ENCODE assay signal across 18 cellular contexts in the genomic region with DNA sequence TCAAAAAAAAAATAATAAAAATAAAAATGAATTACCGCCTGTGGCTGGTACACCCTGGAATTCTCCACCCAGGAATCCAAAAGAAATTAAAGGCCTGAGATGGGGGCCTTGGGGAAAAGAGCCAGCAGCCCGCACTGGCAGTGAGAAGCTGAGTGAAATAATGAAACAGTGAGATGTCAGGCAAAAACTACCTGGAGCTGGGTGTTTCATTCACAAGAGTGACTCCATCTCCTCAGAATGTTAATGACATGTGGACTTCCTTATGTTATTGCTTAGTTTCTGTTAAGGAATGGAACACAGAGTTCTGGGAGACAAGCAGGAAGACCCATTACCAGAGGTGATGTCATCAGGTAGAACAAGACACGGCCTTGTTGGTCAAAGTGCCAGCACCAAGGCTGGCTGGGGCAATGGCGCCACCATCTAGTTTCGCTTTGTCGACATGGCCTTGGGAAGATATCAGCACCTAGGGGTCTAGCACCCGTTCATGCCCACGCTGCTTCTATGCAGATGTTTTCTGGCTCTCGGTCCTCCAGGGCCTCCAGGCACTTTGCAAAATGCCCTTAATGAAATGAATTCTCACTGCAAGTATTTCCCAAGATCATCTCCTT.
A peak's percentile ranks its signal among the peaks of the same experiment; 100 is the strongest.
DNase-seq lines count a peak whose midpoint lies in the region; ATAC-seq and TF ChIP-seq lines count a peak whose summit lies in the region.
"Had no signal": no experiment of that assay in that cellular context is flagged by ENCODE, and none has a peak within 500 bp of the region (broad histone marks: within the 10 kb centered on the region; RNA-seq: fewer than 3 reads in every experiment).

No MANE protein-coding gene starts in this region.

- H3K4me2 ChIP-seq in neuronal stem cell (ENCODE audit: insufficient read depth, low read length, poor library complexity, severe bottlenecking) (no peak overlapping the region), smooth muscle cell (no peak overlapping the region)
- H3K4me2 ChIP-seq: BLaER1 had no signal

- H3K9ac ChIP-seq in neuronal stem cell (ENCODE audit: low read depth, low read length, poor library complexity) (peak overlapping the region; percentile 9), smooth muscle cell (ENCODE audit: low read depth) (no peak overlapping the region)
- H3K9ac ChIP-seq: BLaER1 had no signal

- peaks cover 6% of the 10 kb centered on the region for H3K4me1 Mint-ChIP-seq in chondrocyte (ENCODE audit: low read depth)

- DNase-seq in right atrium auricular region (ENCODE audit: low spot score) (peak; percentile 52), left ventricle myocardium superior (no peak), esophagus muscularis mucosa (ENCODE audit: extremely low spot score) (peak; percentile 37), neuronal stem cell (ENCODE audit: low spot score) (no peak), smooth muscle cell (lab: John Stamatoyannopoulos, UW; ENCODE audit: unreplicated experiment) (no peak), chondrocyte (ENCODE audit: low spot score) (no peak), germinal center (ENCODE audit: low spot score) (no peak)
- DNase-seq: KBM-7, NCI-H1092 treated with DMSO at 0.1 percent for 48 hours, NCI-H1694, NCI-H226, NCI-H524 treated with DMSO at 0.1 percent for 48 hours, Peyer's patch, Right ventricle myocardium superior had no signal

- no peaks in the 10 kb centered on the region for H3K27me3 ChIP-seq in right atrium auricular region
- no peaks in the 10 kb centered on the region for H3K27me3 ChIP-seq in esophagus muscularis mucosa
- H3K27me3 ChIP-seq in neuronal stem cell (ENCODE audit: control insufficient read depth in 3 of 3, insufficient read depth in 3 of 3, low read depth in 1 of 3, low read length in 3 of 3), result peaks cover 0 to 8% (median 0%) of the 10 kb centered on the region in 3 experiments
- no peaks in the 10 kb centered on the region for H3K27me3 ChIP-seq in smooth muscle cell (ENCODE audit: low read depth)
- H3K27me3 ChIP-seq: BLaER1, Peyer's patch had no signal

- H2BK5ac ChIP-seq in neuronal stem cell (ENCODE audit: low read length), result no peak overlapping the region

- 91% methylated on average over 9 of the region's 9 CpGs for WGBS in esophagus muscularis mucosa
- no CpG with 5 or more reads among the region's 9 CpGs for WGBS in neuronal stem cell (ENCODE audit: extremely low coverage in 2 of 2, insufficient read length in 2 of 2, insufficient replicate concordance in 1 of 2), 2 donors
- WGBS in smooth muscle cell (ENCODE audit: low lambda C conversion rate), result 95% methylated on average over 9 of the region's 9 CpGs

- no peaks in the 10 kb centered on the region for H4K20me1 ChIP-seq in smooth muscle cell (ENCODE audit: low read depth)
- H4K20me1 ChIP-seq: BLaER1 had no signal

- TF ChIP-seq POLR2A in esophagus muscularis mucosa (IDR thresholded peaks at IDR 0.05; ENCODE audit: low read depth), result no peak

- no peaks in the 10 kb centered on the region for H3F3A ChIP-seq in smooth muscle cell (ENCODE audit: low read depth)

- intact Hi-C loops in left ventricle myocardium superior (cut with micrococcal nuclease), result no loop called here
- intact Hi-C loops in esophagus muscularis mucosa (cut with DNase I), result no loop called here

- H3K9me3 ChIP-seq in right atrium auricular region (peaks cover 0 to 2% of the 10 kb centered on the region in 2 donors), esophagus muscularis mucosa (no peaks in the 10 kb centered on the region), neuronal stem cell (replicated peaks in 1 of 2; ENCODE audit: control insufficient read depth in 2 of 2, insufficient read depth in 1 of 2, low read depth in 1 of 2, low read length in 2 of 2) (peaks cover 0 to 3% of the 10 kb centered on the region in 2 donors), smooth muscle cell (replicated peaks; ENCODE audit: low read depth) (no peaks in the 10 kb centered on the region)
- H3K9me3 ChIP-seq: HAP-1, Peyer's patch had no signal

- no peaks in the 10 kb centered on the region for H3K79me1 ChIP-seq in neuronal stem cell (ENCODE audit: low read depth, low read length)

- no peak overlapping the region for H4K8ac ChIP-seq in neuronal stem cell (ENCODE audit: low read depth, low read length)

- H3K27me3 Mint-ChIP-seq in chondrocyte (ENCODE audit: low read depth), result peaks cover 1% of the 10 kb centered on the region

- H3K36me3 ChIP-seq in right atrium auricular region, result no peaks in the 10 kb centered on the region
- no peaks in the 10 kb centered on the region for H3K36me3 ChIP-seq in esophagus muscularis mucosa
- no peaks in the 10 kb centered on the region for H3K36me3 ChIP-seq in neuronal stem cell (replicated peaks in 1 of 2; ENCODE audit: control insufficient read depth in 2 of 2, insufficient read depth in 2 of 2, low read length in 2 of 2)
- H3K36me3 ChIP-seq in smooth muscle cell (ENCODE audit: low read depth), result no peaks in the 10 kb centered on the region
- H3K36me3 ChIP-seq: BLaER1, HAP-1, Peyer's patch had no signal

- no peaks in the 10 kb centered on the region for H3K36me3 Mint-ChIP-seq in chondrocyte (ENCODE audit: low read depth)
- H3K36me3 Mint-ChIP-seq: CD8-positive, alpha-beta T cell had no signal

- no peak overlapping the region for H3K4ac ChIP-seq in neuronal stem cell (ENCODE audit: low read length)

- H2BK120ac ChIP-seq in neuronal stem cell (ENCODE audit: low read depth, low read length), result no peak overlapping the region

- H3K14ac ChIP-seq in neuronal stem cell (ENCODE audit: low read length), result no peak overlapping the region

- no peak overlapping the region for H4K91ac ChIP-seq in neuronal stem cell (ENCODE audit: low read depth, low read length, poor library complexity)

- H3K4me3 ChIP-seq in right atrium auricular region, result no peak overlapping the region
- H3K4me3 ChIP-seq in esophagus muscularis mucosa, result no peak overlapping the region
- H3K4me3 ChIP-seq in neuronal stem cell (ENCODE audit: low read length in 2 of 2), result no peak overlapping the region
- H3K4me3 ChIP-seq in smooth muscle cell, result no peak overlapping the region
- H3K4me3 ChIP-seq: BLaER1, HAP-1, Peyer's patch had no signal

- H2BK15ac ChIP-seq in neuronal stem cell (ENCODE audit: low read length), result no peak overlapping the region

- H2AFZ ChIP-seq in neuronal stem cell (ENCODE audit: low read length), result no peak overlapping the region
- no peak overlapping the region for H2AFZ ChIP-seq in smooth muscle cell (ENCODE audit: low read depth)

- H3K4me1 ChIP-seq in right atrium auricular region (peaks cover 0 to 13% of the 10 kb centered on the region in 2 donors), esophagus muscularis mucosa (peaks cover 16 to 27% (median 17%) of the 10 kb centered on the region in 4 donors), neuronal stem cell (ENCODE audit: control insufficient read depth in 2 of 2, insufficient read depth in 1 of 2, low read depth in 1 of 2, low read length in 2 of 2) (peaks cover 0 to 2% of the 10 kb centered on the region in 2 donors), smooth muscle cell (ENCODE audit: low read depth) (no peaks in the 10 kb centered on the region)
- H3K4me1 ChIP-seq: HAP-1, Peyer's patch had no signal

- no peak overlapping the region for H2AK5ac ChIP-seq in neuronal stem cell (ENCODE audit: low read depth, low read length)

- TF ChIP-seq CTCF in right atrium auricular region (IDR thresholded peaks at IDR 0.05) (no peak), esophagus muscularis mucosa (IDR thresholded peaks at IDR 0.05) (no peak), smooth muscle cell (IDR thresholded peaks at IDR 0.05; ENCODE audit: borderline replicate concordance, insufficient read depth, poor library complexity, severe bottlenecking) (no peak), chondrocyte (IDR thresholded peaks at IDR 0.05) (no peak)

- no peaks in the 10 kb centered on the region for H3K9me3 Mint-ChIP-seq in chondrocyte (ENCODE audit: low read depth)
- H3K9me3 Mint-ChIP-seq: CD8-positive, alpha-beta T cell had no signal

- H3K27ac ChIP-seq in right atrium auricular region (no peak overlapping the region), esophagus muscularis mucosa (replicated peaks in 1 of 4) (no peak overlapping the region), neuronal stem cell (replicated peaks; ENCODE audit: low read length) (no peak overlapping the region), smooth muscle cell (ENCODE audit: low read depth) (no peak overlapping the region)
- H3K27ac ChIP-seq: BLaER1 had no signal

- H3K4me3 Mint-ChIP-seq in chondrocyte (ENCODE audit: unreplicated experiment), result no peak overlapping the region
- H3K4me3 Mint-ChIP-seq: CD8-positive, alpha-beta T cell had no signal

- ATAC-seq in left ventricle myocardium superior (no peak), GM19351 (IDR thresholded peaks at IDR 0.05; ENCODE audit: unreplicated experiment) (no peak)
- ATAC-seq: CD8-positive, alpha-beta T cell had no signal

- H3K27ac Mint-ChIP-seq in chondrocyte (ENCODE audit: unreplicated experiment), result no peak overlapping the region
- H3K27ac Mint-ChIP-seq: CD8-positive, alpha-beta T cell had no signal

- no peak for TF ChIP-seq EP300 in esophagus muscularis mucosa (IDR thresholded peaks at IDR 0.05)

- no peak overlapping the region for H2BK12ac ChIP-seq in neuronal stem cell (ENCODE audit: low read length)

- H3K79me2 ChIP-seq in smooth muscle cell (ENCODE audit: low read depth), result no peaks in the 10 kb centered on the region

- no peak overlapping the region for H3K23ac ChIP-seq in neuronal stem cell (ENCODE audit: low read depth, low read length, poor library complexity)

- H3K18ac ChIP-seq in neuronal stem cell (ENCODE audit: low read length), result no peak overlapping the region

Comparison
In these comparisons a context has a peak if more than half of its experiments do, and no peak if none do; other contexts are left out.
1. DNase-seq: peak in right atrium auricular region (single experiment) and esophagus muscularis mucosa (single experiment); none in left ventricle myocardium superior (single experiment), neuronal stem cell (single experiment), smooth muscle cell (single experiment), chondrocyte (single experiment) and germinal center (single experiment).